10 cellular contexts compared by ENCODE assay signal in the genomic region with DNA sequence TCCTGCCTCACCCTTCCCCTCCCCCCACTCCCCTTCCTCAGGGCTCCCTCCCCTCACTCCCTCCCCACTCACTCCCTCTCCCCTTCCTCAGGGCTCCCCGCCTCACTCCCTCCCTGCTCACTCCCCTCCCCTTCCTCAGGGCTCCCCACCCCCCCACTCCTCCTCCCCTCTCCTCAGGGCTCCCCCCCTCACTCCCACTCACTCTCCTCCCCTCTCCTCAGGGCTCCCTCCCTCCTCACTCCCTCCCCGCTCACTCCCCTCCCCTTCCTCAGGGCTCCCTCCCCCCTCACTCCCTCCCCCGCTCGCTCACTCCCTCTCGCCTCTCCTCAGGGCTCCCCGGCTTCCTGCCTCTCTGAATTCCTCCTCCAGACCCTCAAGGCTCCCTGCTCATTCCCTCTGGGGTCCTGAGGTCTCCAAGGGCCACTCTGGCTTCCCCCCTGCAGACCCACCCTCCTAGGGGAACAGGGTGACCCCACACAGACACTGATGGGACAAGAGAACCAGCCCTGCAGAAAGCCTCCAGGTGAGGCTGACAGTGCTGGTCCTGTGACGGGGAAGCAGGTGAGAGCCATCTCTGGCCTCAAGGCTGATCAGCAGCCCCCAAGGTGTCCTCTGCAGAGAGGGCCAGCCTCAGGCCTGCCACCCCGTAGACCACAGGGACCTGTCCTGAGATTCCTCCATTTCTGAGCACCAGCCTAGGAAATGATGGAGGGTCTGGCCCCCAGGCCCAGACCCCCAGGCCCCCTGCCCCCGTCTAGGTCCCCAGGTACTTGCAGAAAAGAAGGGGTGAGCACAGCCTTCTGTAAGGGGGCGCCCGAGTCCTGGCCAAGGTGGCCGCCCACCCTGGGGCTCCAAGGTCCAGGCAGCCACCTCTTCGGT. TPM values are rescaled to one million over a fixed set of nuclear protein-coding genes. Genes with fewer than 3 reads are reported as not detected.
DNase-seq lines count a peak whose midpoint lies in the region; ATAC-seq and TF ChIP-seq lines count a peak whose summit lies in the region.
"Had no signal": no experiment of that assay in that cellular context is flagged by ENCODE, and none has a peak within 500 bp of the region (broad histone marks: within the 10 kb centered on the region; RNA-seq: fewer than 3 reads in every experiment).

No MANE protein-coding gene starts in this region.

- peak; percentile 76 for DNase-seq in H7
- DNase-seq in SK-N-MC (ENCODE audit: low read depth, low spot score): peak; percentile 20
- peak; percentile 69 for DNase-seq in endodermal cell
- DNase-seq in head of caudate nucleus: no peak
- DNase-seq in aorta: no peak
- no peak for DNase-seq in esophagus squamous epithelium (lab: John Stamatoyannopoulos, UW)
- DNase-seq: stomach had no signal

- H3K27me3 ChIP-seq in H7 (ENCODE audit: control insufficient read depth, insufficient read depth, low read length): no peaks in the 10 kb centered on the region
- no peaks in the 10 kb centered on the region for H3K27me3 ChIP-seq in endodermal cell (ENCODE audit: control insufficient read depth, insufficient read depth, low read length, poor library complexity, severe bottlenecking)
- H3K27me3 ChIP-seq in aorta (ENCODE audit: control insufficient read depth in 1 of 2, insufficient read depth in 2 of 2, low read length in 1 of 2): no peaks in the 10 kb centered on the region
- H3K27me3 ChIP-seq in esophagus squamous epithelium: no peaks in the 10 kb centered on the region
- H3K27me3 ChIP-seq: stomach had no signal

- no peaks in the 10 kb centered on the region for H3K36me3 Mint-ChIP-seq in endodermal cell (ENCODE audit: low read depth)

- ATAC-seq in GM21367 (IDR thresholded peaks at IDR 0.05; ENCODE audit: unreplicated experiment) (no peak), aorta (ENCODE audit: low FRiP score) (no peak)
- ATAC-seq: sciatic nerve had no signal

- H3K4me3 ChIP-seq in H7 (ENCODE audit: insufficient read depth, low read depth, low read length) (no peak overlapping the region), SK-N-MC (peak overlapping the region; percentile 57), endodermal cell (ENCODE audit: low read length) (no peak overlapping the region), aorta (ENCODE audit: low read length in 2 of 2) (no peak overlapping the region), esophagus squamous epithelium (no peak overlapping the region)
- H3K4me3 ChIP-seq: stomach had no signal

- peaks cover 12% of the 10 kb centered on the region for H3K4me1 Mint-ChIP-seq in endodermal cell

- H3K27ac Mint-ChIP-seq in endodermal cell: no peak overlapping the region

- H3K27ac ChIP-seq in C4-2B (peak overlapping the region; percentile 74), SK-N-MC (peak overlapping the region; percentile 85; the same call in 1 of the 2 replicates), endodermal cell (ENCODE audit: low read depth, low read length) (peak overlapping the region; percentile 51), aorta (ENCODE audit: low read depth in 1 of 2, low read length in 2 of 2) (no peak overlapping the region), esophagus squamous epithelium (no peak overlapping the region)
- H3K27ac ChIP-seq: stomach had no signal

- H3K9me3 Mint-ChIP-seq in endodermal cell: no peaks in the 10 kb centered on the region

- H3K4me3 Mint-ChIP-seq in endodermal cell: no peak overlapping the region

- H3K9me3 ChIP-seq in SK-N-MC (ENCODE audit: low read depth, low read length) (no peaks in the 10 kb centered on the region), endodermal cell (ENCODE audit: control insufficient read depth, low read length) (no peaks in the 10 kb centered on the region), aorta (ENCODE audit: control insufficient read depth, low read length) (no peaks in the 10 kb centered on the region), esophagus squamous epithelium (no peaks in the 10 kb centered on the region)
- H3K9me3 ChIP-seq: stomach had no signal

- H3K9ac ChIP-seq in SK-N-MC (ENCODE audit: insufficient read length) (no peak overlapping the region), endodermal cell (ENCODE audit: extremely low read depth, low read length, poor library complexity, severe bottlenecking) (no peak overlapping the region)

- 77 to 85% methylated on average over 8 to 12 of the region's 13 CpGs for WGBS in endodermal cell (ENCODE audit: insufficient coverage in 1 of 2, insufficient read length in 1 of 2), 2 experiments
- WGBS in aorta, 2 donors: 87 to 88% methylated on average over 13 of the region's 13 CpGs
- 71% methylated on average over 4 of the region's 13 CpGs; no CpG with 5 or more reads in 1 of the 2 donors for WGBS in esophagus squamous epithelium, 2 donors

- TF ChIP-seq POLR2A in esophagus squamous epithelium (IDR thresholded peaks at IDR 0.05): no peak

- TF ChIP-seq CTCF in C4-2B (conservative IDR thresholded peaks at IDR 0.05): no peak
- TF ChIP-seq CTCF in endodermal cell (conservative IDR thresholded peaks at IDR 0.05): no peak
- no peak for TF ChIP-seq CTCF in esophagus squamous epithelium (IDR thresholded peaks at IDR 0.05)

- H3K36me3 ChIP-seq in H7 (replicated peaks; ENCODE audit: control insufficient read depth, insufficient read depth, low read length): no peaks in the 10 kb centered on the region
- no peaks in the 10 kb centered on the region for H3K36me3 ChIP-seq in SK-N-MC (ENCODE audit: insufficient read depth, low read length)
- H3K36me3 ChIP-seq in endodermal cell (ENCODE audit: control insufficient read depth, insufficient read depth, low read length): no peaks in the 10 kb centered on the region
- no peaks in the 10 kb centered on the region for H3K36me3 ChIP-seq in aorta (ENCODE audit: control insufficient read depth in 1 of 2, insufficient read depth in 2 of 2, low read length in 1 of 2)
- no peaks in the 10 kb centered on the region for H3K36me3 ChIP-seq in esophagus squamous epithelium
- H3K36me3 ChIP-seq: stomach had no signal

- H3K27me3 Mint-ChIP-seq in endodermal cell (ENCODE audit: insufficient read depth): no peaks in the 10 kb centered on the region

- intact Hi-C loops in head of caudate nucleus (cut with DNase I): no loop called here
- intact Hi-C loops in aorta (cut with DNase I): no loop called here
- intact Hi-C loops in esophagus squamous epithelium (cut with DNase I): no loop called here

- peaks cover 4% of the 10 kb centered on the region for H3K4me1 ChIP-seq in endodermal cell (ENCODE audit: control insufficient read depth, insufficient read depth, low read length)
- H3K4me1 ChIP-seq in aorta (ENCODE audit: control insufficient read depth in 1 of 2, insufficient read depth in 2 of 2, low read length in 2 of 2): no peaks in the 10 kb centered on the region
- peaks cover 21 to 32% (median 22%) of the 10 kb centered on the region in 3 donors for H3K4me1 ChIP-seq in esophagus squamous epithelium

RNA-seq across cellular contexts. Expression of a gene that starts 47.2 kb away (rescaled TPM):
- total RNA-seq in H7 (2014; rRNA removed; shearing (Covaris generic)): 14.3 and 15.3 TPM in 2 replicates
- total RNA-seq in endodermal cell: 10 to 100 TPM; 11.4 to 13.9 TPM
- 7.5 TPM for polyA plus RNA-seq in endodermal cell (2013, experiment 1 of 2)
- polyA plus RNA-seq in endodermal cell (2013, experiment 2 of 2): 6.7 TPM
- 1 to 10 TPM; 6.8 to 8.7 TPM for total RNA-seq in aorta
- 1 to 10 TPM; 2.0 to 3.6 TPM for polyA plus RNA-seq in aorta
- 10 to 100 TPM; 14.9 to 27.3 (median 16.7) TPM for total RNA-seq in esophagus squamous epithelium

Comparison
In these comparisons a context has a peak if more than half of its experiments do, and no peak if none do; other contexts are left out.
1. H3K27ac ChIP-seq: peak in C4-2B (single experiment), SK-N-MC (single experiment) and endodermal cell (single experiment); none in aorta (0 of 2) and esophagus squamous epithelium (0 of 4).
2. DNase-seq: peak in H7 (single experiment), SK-N-MC (single experiment) and endodermal cell (single experiment); none in head of caudate nucleus (0 of 42), aorta (0 of 2) and esophagus squamous epithelium (single experiment).